ENCODE assay signal across 8 cellular contexts in genomic region chr11:125626381-125626950, GRCh38.
A peak's percentile ranks its signal among the peaks of the same experiment; 100 is the strongest.
DNase-seq lines count a peak whose midpoint lies in the region; ATAC-seq and TF ChIP-seq lines count a peak whose summit lies in the region.

No MANE protein-coding gene starts in this region.

- peak; percentile 6 for DNase-seq in COLO829 (ENCODE audit: low spot score)
- DNase-seq in effector CD4-positive, alpha-beta T cell: peak; percentile 3
- no peak for DNase-seq in cortex of kidney (lab: John Stamatoyannopoulos, UW)
- no peak for DNase-seq in CD1c-positive myeloid dendritic cell (ENCODE audit: extremely low spot score)

- H3K36me3 ChIP-seq in mucosa of stomach (ENCODE audit: control insufficient read depth, insufficient read depth, low read length): no peaks in the 10 kb centered on the region

- H3K4me3 ChIP-seq in mucosa of stomach (ENCODE audit: low read length): peak overlapping the region; percentile 60

- H3K27me3 ChIP-seq in mucosa of stomach (ENCODE audit: control insufficient read depth, insufficient read depth, low read length): no peaks in the 10 kb centered on the region

- ATAC-seq in GM19043 (IDR thresholded peaks at IDR 0.05; ENCODE audit: low read depth, unreplicated experiment) (peak; percentile 35), HG03280 (IDR thresholded peaks at IDR 0.05; ENCODE audit: unreplicated experiment) (peak; percentile 33), SK-N-SH treated with all-trans-retinoic acid at 6 μM for 48 hours (peak; percentile 65)

- peaks cover 7% of the 10 kb centered on the region for H3K4me1 ChIP-seq in mucosa of stomach (ENCODE audit: control insufficient read depth, insufficient read depth, low read length)

- H3K9me3 ChIP-seq in mucosa of stomach (ENCODE audit: control insufficient read depth, low read length): no peaks in the 10 kb centered on the region

- peak overlapping the region; percentile 86 for H3K9ac ChIP-seq in mucosa of stomach (ENCODE audit: low read length)

TF ChIP-seq in SK-N-SH treated with all-trans-retinoic acid at 6 μM for 48 hours, 23 proteins besides CTCF, POLR2A, EP300 and RAD21:
- TF ChIP-seq SNAI2 (CRISPR knock-in tag; IDR thresholded peaks at IDR 0.05) (no peak), ZC3H10 (CRISPR knock-in tag; IDR thresholded peaks at IDR 0.05) (no peak), ZNF8 (CRISPR knock-in tag; IDR thresholded peaks at IDR 0.05) (no peak), ZNF565 (CRISPR knock-in tag; conservative IDR thresholded peaks at IDR 0.05; ENCODE audit: low read depth) (no peak), CSDC2 (CRISPR knock-in tag; IDR thresholded peaks at IDR 0.05) (no peak), TCF4 (CRISPR knock-in tag; IDR thresholded peaks at IDR 0.05; ENCODE audit: borderline replicate concordance) (no peak), ISL1 (CRISPR knock-in tag; IDR thresholded peaks at IDR 0.05) (no peak), OSR1 (CRISPR knock-in tag; IDR thresholded peaks at IDR 0.05) (no peak), TSHZ2 (CRISPR knock-in tag; IDR thresholded peaks at IDR 0.05) (no peak), ESRRG (CRISPR knock-in tag; IDR thresholded peaks at IDR 0.05) (no peak), PPARA (CRISPR knock-in tag; IDR thresholded peaks at IDR 0.05; ENCODE audit: borderline replicate concordance) (no peak), ZNF70 (CRISPR knock-in tag; IDR thresholded peaks at IDR 0.05) (no peak), CREB5 (CRISPR knock-in tag; IDR thresholded peaks at IDR 0.05; ENCODE audit: low read depth) (no peak)
- TF ChIP-seq, protein P1, sequence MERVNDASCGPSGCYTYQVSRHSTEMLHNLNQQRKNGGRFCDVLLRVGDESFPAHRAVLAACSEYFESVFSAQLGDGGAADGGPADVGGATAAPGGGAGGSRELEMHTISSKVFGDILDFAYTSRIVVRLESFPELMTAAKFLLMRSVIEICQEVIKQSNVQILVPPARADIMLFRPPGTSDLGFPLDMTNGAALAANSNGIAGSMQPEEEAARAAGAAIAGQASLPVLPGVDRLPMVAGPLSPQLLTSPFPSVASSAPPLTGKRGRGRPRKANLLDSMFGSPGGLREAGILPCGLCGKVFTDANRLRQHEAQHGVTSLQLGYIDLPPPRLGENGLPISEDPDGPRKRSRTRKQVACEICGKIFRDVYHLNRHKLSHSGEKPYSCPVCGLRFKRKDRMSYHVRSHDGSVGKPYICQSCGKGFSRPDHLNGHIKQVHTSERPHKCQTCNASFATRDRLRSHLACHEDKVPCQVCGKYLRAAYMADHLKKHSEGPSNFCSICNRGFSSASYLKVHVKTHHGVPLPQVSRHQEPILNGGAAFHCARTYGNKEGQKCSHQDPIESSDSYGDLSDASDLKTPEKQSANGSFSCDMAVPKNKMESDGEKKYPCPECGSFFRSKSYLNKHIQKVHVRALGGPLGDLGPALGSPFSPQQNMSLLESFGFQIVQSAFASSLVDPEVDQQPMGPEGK (CRISPR knock-in tag; IDR thresholded peaks at IDR 0.05; ENCODE audit: borderline replicate concordance): no peak
- TF ChIP-seq, protein P2, sequence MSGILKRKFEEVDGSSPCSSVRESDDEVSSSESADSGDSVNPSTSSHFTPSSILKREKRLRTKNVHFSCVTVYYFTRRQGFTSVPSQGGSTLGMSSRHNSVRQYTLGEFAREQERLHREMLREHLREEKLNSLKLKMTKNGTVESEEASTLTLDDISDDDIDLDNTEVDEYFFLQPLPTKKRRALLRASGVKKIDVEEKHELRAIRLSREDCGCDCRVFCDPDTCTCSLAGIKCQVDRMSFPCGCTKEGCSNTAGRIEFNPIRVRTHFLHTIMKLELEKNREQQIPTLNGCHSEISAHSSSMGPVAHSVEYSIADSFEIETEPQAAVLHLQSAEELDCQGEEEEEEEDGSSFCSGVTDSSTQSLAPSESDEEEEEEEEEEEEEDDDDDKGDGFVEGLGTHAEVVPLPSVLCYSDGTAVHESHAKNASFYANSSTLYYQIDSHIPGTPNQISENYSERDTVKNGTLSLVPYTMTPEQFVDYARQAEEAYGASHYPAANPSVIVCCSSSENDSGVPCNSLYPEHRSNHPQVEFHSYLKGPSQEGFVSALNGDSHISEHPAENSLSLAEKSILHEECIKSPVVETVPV (CRISPR knock-in tag; IDR thresholded peaks at IDR 0.05): no peak
- TF ChIP-seq, protein P3, sequence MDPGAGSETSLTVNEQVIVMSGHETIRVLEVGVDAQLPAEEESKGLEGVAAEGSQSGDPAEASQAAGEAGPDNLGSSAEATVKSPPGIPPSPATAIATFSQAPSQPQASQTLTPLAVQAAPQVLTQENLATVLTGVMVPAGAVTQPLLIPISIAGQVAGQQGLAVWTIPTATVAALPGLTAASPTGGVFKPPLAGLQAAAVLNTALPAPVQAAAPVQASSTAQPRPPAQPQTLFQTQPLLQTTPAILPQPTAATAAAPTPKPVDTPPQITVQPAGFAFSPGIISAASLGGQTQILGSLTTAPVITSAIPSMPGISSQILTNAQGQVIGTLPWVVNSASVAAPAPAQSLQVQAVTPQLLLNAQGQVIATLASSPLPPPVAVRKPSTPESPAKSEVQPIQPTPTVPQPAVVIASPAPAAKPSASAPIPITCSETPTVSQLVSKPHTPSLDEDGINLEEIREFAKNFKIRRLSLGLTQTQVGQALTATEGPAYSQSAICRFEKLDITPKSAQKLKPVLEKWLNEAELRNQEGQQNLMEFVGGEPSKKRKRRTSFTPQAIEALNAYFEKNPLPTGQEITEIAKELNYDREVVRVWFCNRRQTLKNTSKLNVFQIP (CRISPR knock-in tag; IDR thresholded peaks at IDR 0.05; ENCODE audit: borderline replicate concordance, low read depth): no peak

Comparison
In these comparisons a context has a peak if more than half of its experiments do, and no peak if none do; other contexts are left out.
1. DNase-seq: peak in COLO829 (single experiment) and effector CD4-positive, alpha-beta T cell (single experiment); none in cortex of kidney (single experiment) and CD1c-positive myeloid dendritic cell (single experiment).
2. Peak in every context shown above with its lines, with median percentiles within 50 percentile points of each other: ATAC-seq.